Comparison of ENCODE assay signal across 31 cellular contexts in the genomic region with DNA sequence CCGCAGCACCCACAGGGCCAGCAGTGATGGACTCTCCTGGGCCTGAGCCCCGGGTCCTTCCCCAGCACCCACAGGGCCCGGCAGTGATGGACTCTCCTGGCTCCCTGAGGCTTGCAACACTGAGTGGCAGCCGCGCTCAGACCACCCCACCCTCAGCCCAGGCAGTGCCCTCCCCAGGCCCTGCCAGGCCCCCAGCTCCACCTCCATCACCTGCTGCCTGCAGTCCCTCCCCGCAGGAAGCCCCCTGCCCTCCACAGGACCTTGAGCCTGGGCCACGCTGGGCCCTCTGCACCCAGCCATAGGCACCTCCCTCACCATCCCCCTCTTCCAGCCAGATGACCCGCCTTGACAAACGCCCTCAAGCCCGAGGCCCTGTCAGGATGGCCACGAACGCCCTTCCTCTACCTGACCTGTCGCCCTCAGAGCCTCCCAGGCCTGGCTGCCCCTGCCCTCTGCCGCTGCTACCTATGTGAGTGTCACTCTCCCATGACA. TPM values are rescaled to one million over a fixed set of nuclear protein-coding genes. Genes with fewer than 3 reads are reported as not detected.
DNase-seq lines count a peak whose midpoint lies in the region; ATAC-seq and TF ChIP-seq lines count a peak whose summit lies in the region.
"Had no signal": no experiment of that assay in that cellular context is flagged by ENCODE, and none has a peak within 500 bp of the region (broad histone marks: within the 10 kb centered on the region; RNA-seq: fewer than 3 reads in every experiment).

No MANE protein-coding gene starts in this region.

- WGBS in upper lobe of left lung, 2 donors: 93 to 95% methylated on average over 4 to 14 of the region's 14 CpGs

- H3K4me3 ChIP-seq in upper lobe of left lung: no peak overlapping the region
- H3K4me3 ChIP-seq: coronary artery, esophagus squamous epithelium, psoas muscle, stomach, tibial nerve had no signal

- no peaks in the 10 kb centered on the region for H3K9me3 ChIP-seq in upper lobe of left lung
- H3K9me3 ChIP-seq: esophagus squamous epithelium, psoas muscle, stomach, tibial nerve had no signal

- TF ChIP-seq EP300 in upper lobe of left lung (IDR thresholded peaks at IDR 0.05): no peak

- no peak for TF ChIP-seq CTCF in upper lobe of left lung (IDR thresholded peaks at IDR 0.05)
- no peak for TF ChIP-seq CTCF in chondrocyte (IDR thresholded peaks at IDR 0.05)

- H3K27me3 Mint-ChIP-seq in activated naive CD8-positive, alpha-beta T cell: no peaks in the 10 kb centered on the region
- H3K27me3 Mint-ChIP-seq in activated naive CD8-positive, alpha-beta T cell treated with anti-CD3 and anti-CD28 coated beads, Interleukin-2, amount 50 U/mL, for 24 hours: no peaks in the 10 kb centered on the region
- no peaks in the 10 kb centered on the region for H3K27me3 Mint-ChIP-seq in activated T-helper 1 cell treated with anti-CD3 and anti-CD28 coated beads, Interleukin-12 subunit alpha, Interleukin-12 subunit beta, Interleukin-2, Interleukin-4 antibody, amounts not matched to agents 30 ng/mL and 10 ng/mL and 1 ng/mL, durations not matched to agents 14 hours and 24 hours and 36 hours (ENCODE audit: insufficient read depth)
- no peaks in the 10 kb centered on the region for H3K27me3 Mint-ChIP-seq in memory B cell
- H3K27me3 Mint-ChIP-seq in chondrocyte (ENCODE audit: low read depth): no peaks in the 10 kb centered on the region
- H3K27me3 Mint-ChIP-seq: B cell, IgD-negative memory B cell had no signal

- H3K4me1 Mint-ChIP-seq in activated naive CD8-positive, alpha-beta T cell (ENCODE audit: low read depth): peaks cover 3% of the 10 kb centered on the region
- H3K4me1 Mint-ChIP-seq in activated naive CD8-positive, alpha-beta T cell treated with anti-CD3 and anti-CD28 coated beads, Interleukin-2, amount 50 U/mL, for 24 hours: no peaks in the 10 kb centered on the region
- no peaks in the 10 kb centered on the region for H3K4me1 Mint-ChIP-seq in activated T-helper 1 cell treated with anti-CD3 and anti-CD28 coated beads, Interleukin-12 subunit alpha, Interleukin-12 subunit beta, Interleukin-2, Interleukin-4 antibody, amounts not matched to agents 30 ng/mL and 10 ng/mL and 1 ng/mL, durations not matched to agents 14 hours and 24 hours and 36 hours (ENCODE audit: low read depth)
- H3K4me1 Mint-ChIP-seq in memory B cell (peaks cover 3% of the 10 kb centered on the region), chondrocyte (ENCODE audit: low read depth) (no peaks in the 10 kb centered on the region)
- H3K4me1 Mint-ChIP-seq: B cell, IgD-negative memory B cell had no signal

- no peak for ATAC-seq in activated naive CD8-positive, alpha-beta T cell treated with anti-CD3 and anti-CD28 coated beads, Interleukin-2, amount 50 U/mL, for 24 hours
- ATAC-seq in memory B cell (ENCODE audit: low read depth) (no peak), upper lobe of left lung (ENCODE audit: low FRiP score in 2 of 2) (peak; percentile 7 to 20)
- ATAC-seq: activated CD8-positive, alpha-beta T cell treated with anti-CD3 and anti-CD28 coated beads, Interleukin-2, amount 10 ng/mL, durations not matched to agents 7 days and 5 days; Panc1; psoas muscle had no signal

- no peak for TF ChIP-seq POLR2A in upper lobe of left lung (IDR thresholded peaks at IDR 0.05)

- no peak for DNase-seq in activated naive CD8-positive, alpha-beta T cell treated with anti-CD3 and anti-CD28 coated beads, Interleukin-2, amount 50 U/mL, for 24 hours
- no peak for DNase-seq in activated T-helper 1 cell treated with anti-CD3 and anti-CD28 coated beads, Interleukin-12 subunit alpha, Interleukin-12 subunit beta, Interleukin-2, Interleukin-4 antibody, amounts not matched to agents 30 ng/mL and 10 ng/mL and 1 ng/mL, durations not matched to agents 14 hours and 24 hours and 36 hours (ENCODE audit: low spot score)
- DNase-seq in memory B cell (ENCODE audit: low spot score in 2 of 2): no peak
- no peak for DNase-seq in upper lobe of left lung
- no peak for DNase-seq in NCI-H524 (lab: John Stamatoyannopoulos, UW)
- DNase-seq in chondrocyte (ENCODE audit: low spot score): no peak
- no peak for DNase-seq in DMS153 (lab: John Stamatoyannopoulos, UW)
- DNase-seq: activated CD4-positive, CD25-positive, alpha-beta regulatory T cell treated with anti-CD3 and anti-CD28 coated beads, Interleukin-2, amount 50 U/mL, for 72 hours; activated CD8-positive, alpha-beta T cell treated with anti-CD3 and anti-CD28 coated beads, Interleukin-2, amount 10 ng/mL, durations not matched to agents 7 days and 5 days; activated gamma-delta T cell; amygdala; DMS79 treated with DMSO at 0.1 percent for 48 hours; effector memory CD4-positive, alpha-beta T cell; esophagus squamous epithelium; foreskin melanocyte; HCEC 1CT; NCI-H1092 treated with DMSO at 0.1 percent for 48 hours; NCI-H187 treated with DMSO at 0.1 percent for 48 hours; NCI-H2171 treated with DMSO at 0.1 percent for 48 hours; NCI-H526 treated with DMSO at 0.1 percent for 48 hours; nucleus accumbens; stimulated activated CD4-positive, alpha-beta T cell treated with anti-CD3 and anti-CD28 coated beads, Interleukin-15, amount 100 ng/mL, for 24 hours; stomach; T-helper 1 cell had no signal

- H3K4me3 Mint-ChIP-seq in activated naive CD8-positive, alpha-beta T cell: no peak overlapping the region
- H3K4me3 Mint-ChIP-seq in activated naive CD8-positive, alpha-beta T cell treated with anti-CD3 and anti-CD28 coated beads, Interleukin-2, amount 50 U/mL, for 24 hours: no peak overlapping the region
- H3K4me3 Mint-ChIP-seq in activated T-helper 1 cell treated with anti-CD3 and anti-CD28 coated beads, Interleukin-12 subunit alpha, Interleukin-12 subunit beta, Interleukin-2, Interleukin-4 antibody, amounts not matched to agents 30 ng/mL and 10 ng/mL and 1 ng/mL, durations not matched to agents 14 hours and 24 hours and 36 hours: no peak overlapping the region
- H3K4me3 Mint-ChIP-seq in memory B cell: no peak overlapping the region
- H3K4me3 Mint-ChIP-seq in chondrocyte (ENCODE audit: unreplicated experiment): no peak overlapping the region
- H3K4me3 Mint-ChIP-seq: activated CD8-positive, alpha-beta T cell treated with anti-CD3 and anti-CD28 coated beads, Interleukin-2, amount 10 ng/mL, durations not matched to agents 7 days and 5 days; B cell had no signal

- peaks cover 4% of the 10 kb centered on the region for H3K36me3 Mint-ChIP-seq in activated naive CD8-positive, alpha-beta T cell
- peaks cover 17% of the 10 kb centered on the region for H3K36me3 Mint-ChIP-seq in activated naive CD8-positive, alpha-beta T cell treated with anti-CD3 and anti-CD28 coated beads, Interleukin-2, amount 50 U/mL, for 24 hours (ENCODE audit: low read depth)
- peaks cover 20% of the 10 kb centered on the region for H3K36me3 Mint-ChIP-seq in activated T-helper 1 cell treated with anti-CD3 and anti-CD28 coated beads, Interleukin-12 subunit alpha, Interleukin-12 subunit beta, Interleukin-2, Interleukin-4 antibody, amounts not matched to agents 30 ng/mL and 10 ng/mL and 1 ng/mL, durations not matched to agents 14 hours and 24 hours and 36 hours (ENCODE audit: low read depth)
- H3K36me3 Mint-ChIP-seq in memory B cell (peaks cover 19% of the 10 kb centered on the region), chondrocyte (ENCODE audit: low read depth) (peaks cover 9% of the 10 kb centered on the region)

- H3K36me3 ChIP-seq in upper lobe of left lung: peaks cover 10 to 86% (median 55%) of the 10 kb centered on the region in 4 donors

- no peaks in the 10 kb centered on the region for H3K4me1 ChIP-seq in upper lobe of left lung
- H3K4me1 ChIP-seq: esophagus squamous epithelium, psoas muscle, stomach, tibial nerve had no signal

- intact Hi-C loops in activated T-helper 1 cell treated with anti-CD3 and anti-CD28 coated beads, Interleukin-12 subunit alpha, Interleukin-12 subunit beta, Interleukin-2, Interleukin-4 antibody, amounts not matched to agents 30 ng/mL and 10 ng/mL and 1 ng/mL, durations not matched to agents 14 hours and 24 hours and 36 hours (cut with micrococcal nuclease): no loop called here

- peak overlapping the region; percentile 47 for H3K27ac Mint-ChIP-seq in activated naive CD8-positive, alpha-beta T cell
- no peak overlapping the region for H3K27ac Mint-ChIP-seq in activated naive CD8-positive, alpha-beta T cell treated with anti-CD3 and anti-CD28 coated beads, Interleukin-2, amount 50 U/mL, for 24 hours
- H3K27ac Mint-ChIP-seq in activated T-helper 1 cell treated with anti-CD3 and anti-CD28 coated beads, Interleukin-12 subunit alpha, Interleukin-12 subunit beta, Interleukin-2, Interleukin-4 antibody, amounts not matched to agents 30 ng/mL and 10 ng/mL and 1 ng/mL, durations not matched to agents 14 hours and 24 hours and 36 hours: peak overlapping the region; percentile 55
- H3K27ac Mint-ChIP-seq in memory B cell: peak overlapping the region; percentile 68
- no peak overlapping the region for H3K27ac Mint-ChIP-seq in chondrocyte (ENCODE audit: unreplicated experiment)
- H3K27ac Mint-ChIP-seq: activated CD8-positive, alpha-beta T cell treated with anti-CD3 and anti-CD28 coated beads, Interleukin-2, amount 10 ng/mL, durations not matched to agents 7 days and 5 days; B cell had no signal

- no peaks in the 10 kb centered on the region for H3K27me3 ChIP-seq in upper lobe of left lung
- H3K27me3 ChIP-seq: esophagus squamous epithelium, stomach, tibial nerve had no signal

- H3K27ac ChIP-seq in upper lobe of left lung: no peak overlapping the region
- H3K27ac ChIP-seq: coronary artery, esophagus squamous epithelium, psoas muscle, stomach, tibial nerve had no signal

- no peaks in the 10 kb centered on the region for H3K9me3 Mint-ChIP-seq in activated naive CD8-positive, alpha-beta T cell (ENCODE audit: low read depth)
- H3K9me3 Mint-ChIP-seq in activated naive CD8-positive, alpha-beta T cell treated with anti-CD3 and anti-CD28 coated beads, Interleukin-2, amount 50 U/mL, for 24 hours: no peaks in the 10 kb centered on the region
- no peaks in the 10 kb centered on the region for H3K9me3 Mint-ChIP-seq in activated T-helper 1 cell treated with anti-CD3 and anti-CD28 coated beads, Interleukin-12 subunit alpha, Interleukin-12 subunit beta, Interleukin-2, Interleukin-4 antibody, amounts not matched to agents 30 ng/mL and 10 ng/mL and 1 ng/mL, durations not matched to agents 14 hours and 24 hours and 36 hours
- H3K9me3 Mint-ChIP-seq in memory B cell (no peaks in the 10 kb centered on the region), chondrocyte (ENCODE audit: low read depth) (no peaks in the 10 kb centered on the region)
- H3K9me3 Mint-ChIP-seq: IgD-negative memory B cell had no signal

RNA-seq across cellular contexts. Expression of a gene that starts 11.4 kb away (rescaled TPM):
- total RNA-seq in activated T-helper 1 cell treated with anti-CD3 and anti-CD28 coated beads, Interleukin-12 subunit alpha, Interleukin-12 subunit beta, Interleukin-2, Interleukin-4 antibody, amounts not matched to agents 30 ng/mL and 10 ng/mL and 1 ng/mL, durations not matched to agents 14 hours and 24 hours and 36 hours: 13.1 and 18.5 TPM in 2 replicates
- total RNA-seq in upper lobe of left lung (10 to 100 TPM; 14.2 to 32.5 (median 22.3) TPM), chondrocyte (18.7 to 27.3 TPM (median 20.6 TPM) in 3 replicates)

RNA-seq across cellular contexts. Expression of a gene that starts 11.6 kb away (rescaled TPM):
- total RNA-seq in activated T-helper 1 cell treated with anti-CD3 and anti-CD28 coated beads, Interleukin-12 subunit alpha, Interleukin-12 subunit beta, Interleukin-2, Interleukin-4 antibody, amounts not matched to agents 30 ng/mL and 10 ng/mL and 1 ng/mL, durations not matched to agents 14 hours and 24 hours and 36 hours: 48.1 and 51.0 TPM in 2 replicates
- total RNA-seq in upper lobe of left lung (10 to 100 TPM; 31.2 to 72.6 (median 46.9) TPM), chondrocyte (44.3 to 117 TPM (median 49.9 TPM) in 3 replicates)

RNA-seq across cellular contexts. Expression of a gene that starts 53.2 kb away (rescaled TPM):
- 19.4 and 20.9 TPM in 2 replicates for total RNA-seq in activated T-helper 1 cell treated with anti-CD3 and anti-CD28 coated beads, Interleukin-12 subunit alpha, Interleukin-12 subunit beta, Interleukin-2, Interleukin-4 antibody, amounts not matched to agents 30 ng/mL and 10 ng/mL and 1 ng/mL, durations not matched to agents 14 hours and 24 hours and 36 hours
- 10 to 100 TPM; 10.8 to 19.9 (median 15.5) TPM for total RNA-seq in upper lobe of left lung
- 15.3 to 17.6 TPM (median 17.6 TPM) in 3 replicates for total RNA-seq in chondrocyte

RNA-seq across cellular contexts. Expression of a gene that starts 53.7 kb away (rescaled TPM):
- total RNA-seq in activated T-helper 1 cell treated with anti-CD3 and anti-CD28 coated beads, Interleukin-12 subunit alpha, Interleukin-12 subunit beta, Interleukin-2, Interleukin-4 antibody, amounts not matched to agents 30 ng/mL and 10 ng/mL and 1 ng/mL, durations not matched to agents 14 hours and 24 hours and 36 hours: 290 and 291 TPM in 2 replicates
- 100 to 1,000 TPM; 131 to 246 (median 156) TPM for total RNA-seq in upper lobe of left lung
- total RNA-seq in chondrocyte: 12.0 to 18.2 TPM (median 16.8 TPM) in 3 replicates

Comparison
In these comparisons a context has a peak if more than half of its experiments do, and no peak if none do; other contexts are left out.
1. H3K27ac Mint-ChIP-seq: peak in activated naive CD8-positive, alpha-beta T cell (single experiment), activated T-helper 1 cell treated with anti-CD3 and anti-CD28 coated beads, Interleukin-12 subunit alpha, Interleukin-12 subunit beta, Interleukin-2, Interleukin-4 antibody, amounts not matched to agents 30 ng/mL and 10 ng/mL and 1 ng/mL, durations not matched to agents 14 hours and 24 hours and 36 hours (single experiment) and memory B cell (single experiment); none in activated naive CD8-positive, alpha-beta T cell treated with anti-CD3 and anti-CD28 coated beads, Interleukin-2, amount 50 U/mL, for 24 hours (single experiment) and chondrocyte (single experiment).
2. ATAC-seq: peak in upper lobe of left lung (2 of 2); none in activated naive CD8-positive, alpha-beta T cell treated with anti-CD3 and anti-CD28 coated beads, Interleukin-2, amount 50 U/mL, for 24 hours (single experiment) and memory B cell (single experiment).